2 cellular contexts compared by ENCODE assay signal in the genomic region with DNA sequence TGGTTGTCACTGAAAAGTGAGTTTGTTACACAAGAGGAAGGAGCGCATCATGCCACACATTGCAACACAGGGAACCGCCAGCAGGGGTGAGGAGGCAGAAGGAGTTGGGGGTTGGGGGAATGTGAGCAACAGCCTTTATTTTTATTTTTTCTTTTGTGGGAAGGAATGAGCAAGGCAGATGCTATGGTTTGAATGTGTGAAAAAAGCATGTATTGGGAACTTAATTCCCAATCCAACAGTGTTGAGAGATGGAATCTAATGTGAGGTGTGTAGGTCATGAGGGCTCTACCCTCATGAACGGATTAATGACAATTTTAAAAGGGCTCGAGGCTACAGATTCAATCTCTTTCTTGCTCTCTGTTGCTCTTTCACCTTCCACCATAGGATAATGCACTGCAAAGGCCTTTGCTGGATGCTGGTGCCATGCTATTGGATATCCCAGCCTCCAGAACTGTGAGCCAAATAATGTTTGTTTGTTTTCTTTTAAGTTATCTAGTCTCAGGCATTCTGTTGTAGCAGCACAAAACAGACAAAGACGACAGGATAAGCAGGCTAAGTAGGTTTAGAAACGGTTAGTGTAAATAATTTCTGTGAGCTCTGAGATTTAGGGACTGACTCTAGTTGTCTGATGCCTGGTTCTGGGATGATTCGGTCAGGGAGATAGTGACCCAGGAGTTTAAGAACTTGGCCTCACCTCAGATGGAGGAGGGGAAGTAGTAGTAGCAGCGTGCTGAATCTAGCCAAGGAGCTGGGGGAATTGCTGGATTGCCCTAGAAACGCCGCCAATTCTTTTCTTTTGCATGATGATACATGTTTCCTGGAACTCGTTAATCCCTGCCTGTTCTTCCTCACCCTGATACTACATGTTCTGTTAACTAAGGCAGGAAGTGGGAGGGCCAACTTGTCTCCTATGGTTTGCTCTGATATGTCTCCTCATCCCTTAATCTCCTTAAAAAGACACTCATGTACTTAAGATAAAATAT.
TF ChIP-seq lines count a peak whose summit lies in the region.

No MANE protein-coding gene starts in this region.

TF ChIP-seq in A549, 52 proteins besides CTCF, POLR2A, EP300 and RAD21 (continued from another document):
- TF ChIP-seq E2F6 (IDR thresholded peaks at IDR 0.05; ENCODE audit: borderline replicate concordance, low read depth) = no peak
- TF ChIP-seq, protein P1, sequence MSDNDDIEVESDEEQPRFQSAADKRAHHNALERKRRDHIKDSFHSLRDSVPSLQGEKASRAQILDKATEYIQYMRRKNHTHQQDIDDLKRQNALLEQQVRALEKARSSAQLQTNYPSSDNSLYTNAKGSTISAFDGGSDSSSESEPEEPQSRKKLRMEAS (IDR thresholded peaks at IDR 0.05) = no peak

TF ChIP-seq in GM23338, 12 proteins besides CTCF, POLR2A, EP300 and RAD21 (continued from another document):
- TF ChIP-seq ZNF114 (CRISPR knock-in tag; IDR thresholded peaks at IDR 0.05) (no peak), ZNF462 (CRISPR knock-in tag; IDR thresholded peaks at IDR 0.05) (no peak), ZNF331 (CRISPR knock-in tag; IDR thresholded peaks at IDR 0.05; ENCODE audit: low read depth) (no peak), JUNB (IDR thresholded peaks at IDR 0.05; ENCODE audit: unreplicated experiment) (no peak), STAT1 (IDR thresholded peaks at IDR 0.05; ENCODE audit: unreplicated experiment) (no peak), REST (IDR thresholded peaks at IDR 0.05; ENCODE audit: unreplicated experiment) (no peak), EZH2 (IDR thresholded peaks at IDR 0.05; ENCODE audit: low read depth, unreplicated experiment) (no peak)
